1 cellular context compared by ENCODE assay signal in genomic region chr13:110107568-110108347, GRCh38.
TF ChIP-seq lines count a peak whose summit lies in the region.

No MANE protein-coding gene starts in this region.

TF ChIP-seq in GM23338, 12 proteins besides CTCF, POLR2A, EP300 and RAD21:
- no peak for TF ChIP-seq REST (IDR thresholded peaks at IDR 0.05; ENCODE audit: unreplicated experiment)
- no peak for TF ChIP-seq ZNF331 (CRISPR knock-in tag; IDR thresholded peaks at IDR 0.05; ENCODE audit: low read depth)
- TF ChIP-seq, protein P1, sequence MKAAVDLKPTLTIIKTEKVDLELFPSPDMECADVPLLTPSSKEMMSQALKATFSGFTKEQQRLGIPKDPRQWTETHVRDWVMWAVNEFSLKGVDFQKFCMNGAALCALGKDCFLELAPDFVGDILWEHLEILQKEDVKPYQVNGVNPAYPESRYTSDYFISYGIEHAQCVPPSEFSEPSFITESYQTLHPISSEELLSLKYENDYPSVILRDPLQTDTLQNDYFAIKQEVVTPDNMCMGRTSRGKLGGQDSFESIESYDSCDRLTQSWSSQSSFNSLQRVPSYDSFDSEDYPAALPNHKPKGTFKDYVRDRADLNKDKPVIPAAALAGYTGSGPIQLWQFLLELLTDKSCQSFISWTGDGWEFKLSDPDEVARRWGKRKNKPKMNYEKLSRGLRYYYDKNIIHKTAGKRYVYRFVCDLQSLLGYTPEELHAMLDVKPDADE (IDR thresholded peaks at IDR 0.05), result no peak
- no peak for TF ChIP-seq EZH2 (IDR thresholded peaks at IDR 0.05; ENCODE audit: low read depth, unreplicated experiment)
- no peak for TF ChIP-seq EZH2phosphoT487 (IDR thresholded peaks at IDR 0.05; ENCODE audit: unreplicated experiment)
- no peak for TF ChIP-seq POLR2AphosphoS5 (IDR thresholded peaks at IDR 0.05; ENCODE audit: low read depth)
- no peak for TF ChIP-seq CREB1 (CRISPR knock-in tag; IDR thresholded peaks at IDR 0.05; ENCODE audit: low read depth)
- TF ChIP-seq JUNB (IDR thresholded peaks at IDR 0.05; ENCODE audit: unreplicated experiment), result no peak
- no peak for TF ChIP-seq ZNF114 (CRISPR knock-in tag; IDR thresholded peaks at IDR 0.05)
- no peak for TF ChIP-seq STAT1 (IDR thresholded peaks at IDR 0.05; ENCODE audit: unreplicated experiment)
- no peak for TF ChIP-seq NANOG (IDR thresholded peaks at IDR 0.05; ENCODE audit: borderline replicate concordance)
- TF ChIP-seq, protein P2, sequence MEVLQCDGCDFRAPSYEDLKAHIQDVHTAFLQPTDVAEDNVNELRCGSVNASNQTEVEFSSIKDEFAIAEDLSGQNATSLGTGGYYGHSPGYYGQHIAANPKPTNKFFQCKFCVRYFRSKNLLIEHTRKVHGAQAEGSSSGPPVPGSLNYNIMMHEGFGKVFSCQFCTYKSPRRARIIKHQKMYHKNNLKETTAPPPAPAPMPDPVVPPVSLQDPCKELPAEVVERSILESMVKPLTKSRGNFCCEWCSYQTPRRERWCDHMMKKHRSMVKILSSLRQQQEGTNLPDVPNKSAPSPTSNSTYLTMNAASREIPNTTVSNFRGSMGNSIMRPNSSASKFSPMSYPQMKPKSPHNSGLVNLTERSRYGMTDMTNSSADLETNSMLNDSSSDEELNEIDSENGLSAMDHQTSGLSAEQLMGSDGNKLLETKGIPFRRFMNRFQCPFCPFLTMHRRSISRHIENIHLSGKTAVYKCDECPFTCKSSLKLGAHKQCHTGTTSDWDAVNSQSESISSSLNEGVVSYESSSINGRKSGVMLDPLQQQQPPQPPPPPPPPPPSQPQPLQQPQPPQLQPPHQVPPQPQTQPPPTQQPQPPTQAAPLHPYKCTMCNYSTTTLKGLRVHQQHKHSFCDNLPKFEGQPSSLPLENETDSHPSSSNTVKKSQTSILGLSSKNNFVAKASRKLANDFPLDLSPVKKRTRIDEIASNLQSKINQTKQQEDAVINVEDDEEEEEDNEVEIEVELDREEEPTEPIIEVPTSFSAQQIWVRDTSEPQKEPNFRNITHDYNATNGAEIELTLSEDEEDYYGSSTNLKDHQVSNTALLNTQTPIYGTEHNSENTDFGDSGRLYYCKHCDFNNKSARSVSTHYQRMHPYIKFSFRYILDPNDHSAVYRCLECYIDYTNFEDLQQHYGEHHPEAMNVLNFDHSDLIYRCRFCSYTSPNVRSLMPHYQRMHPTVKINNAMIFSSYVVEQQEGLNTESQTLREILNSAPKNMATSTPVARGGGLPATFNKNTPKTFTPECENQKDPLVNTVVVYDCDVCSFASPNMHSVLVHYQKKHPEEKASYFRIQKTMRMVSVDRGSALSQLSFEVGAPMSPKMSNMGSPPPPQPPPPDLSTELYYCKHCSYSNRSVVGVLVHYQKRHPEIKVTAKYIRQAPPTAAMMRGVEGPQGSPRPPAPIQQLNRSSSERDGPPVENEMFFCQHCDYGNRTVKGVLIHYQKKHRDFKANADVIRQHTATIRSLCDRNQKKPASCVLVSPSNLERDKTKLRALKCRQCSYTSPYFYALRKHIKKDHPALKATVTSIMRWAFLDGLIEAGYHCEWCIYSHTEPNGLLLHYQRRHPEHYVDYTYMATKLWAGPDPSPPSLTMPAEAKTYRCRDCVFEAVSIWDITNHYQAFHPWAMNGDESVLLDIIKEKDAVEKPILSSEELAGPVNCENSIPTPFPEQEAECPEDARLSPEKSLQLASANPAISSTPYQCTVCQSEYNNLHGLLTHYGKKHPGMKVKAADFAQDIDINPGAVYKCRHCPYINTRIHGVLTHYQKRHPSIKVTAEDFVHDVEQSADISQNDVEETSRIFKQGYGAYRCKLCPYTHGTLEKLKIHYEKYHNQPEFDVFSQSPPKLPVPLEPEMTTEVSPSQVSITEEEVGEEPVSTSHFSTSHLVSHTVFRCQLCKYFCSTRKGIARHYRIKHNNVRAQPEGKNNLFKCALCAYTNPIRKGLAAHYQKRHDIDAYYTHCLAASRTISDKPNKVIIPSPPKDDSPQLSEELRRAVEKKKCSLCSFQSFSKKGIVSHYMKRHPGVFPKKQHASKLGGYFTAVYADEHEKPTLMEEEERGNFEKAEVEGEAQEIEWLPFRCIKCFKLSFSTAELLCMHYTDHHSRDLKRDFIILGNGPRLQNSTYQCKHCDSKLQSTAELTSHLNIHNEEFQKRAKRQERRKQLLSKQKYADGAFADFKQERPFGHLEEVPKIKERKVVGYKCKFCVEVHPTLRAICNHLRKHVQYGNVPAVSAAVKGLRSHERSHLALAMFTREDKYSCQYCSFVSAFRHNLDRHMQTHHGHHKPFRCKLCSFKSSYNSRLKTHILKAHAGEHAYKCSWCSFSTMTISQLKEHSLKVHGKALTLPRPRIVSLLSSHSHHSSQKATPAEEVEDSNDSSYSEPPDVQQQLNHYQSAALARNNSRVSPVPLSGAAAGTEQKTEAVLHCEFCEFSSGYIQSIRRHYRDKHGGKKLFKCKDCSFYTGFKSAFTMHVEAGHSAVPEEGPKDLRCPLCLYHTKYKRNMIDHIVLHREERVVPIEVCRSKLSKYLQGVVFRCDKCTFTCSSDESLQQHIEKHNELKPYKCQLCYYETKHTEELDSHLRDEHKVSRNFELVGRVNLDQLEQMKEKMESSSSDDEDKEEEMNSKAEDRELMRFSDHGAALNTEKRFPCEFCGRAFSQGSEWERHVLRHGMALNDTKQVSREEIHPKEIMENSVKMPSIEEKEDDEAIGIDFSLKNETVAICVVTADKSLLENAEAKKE (CRISPR knock-in tag; IDR thresholded peaks at IDR 0.05), result no peak
